Comparison of ENCODE assay signal across 19 cellular contexts in genomic region chr2:128288781-128289180, GRCh38. TPM values are rescaled to one million over a fixed set of nuclear protein-coding genes. Genes with fewer than 3 reads are reported as not detected.
A peak's percentile ranks its signal among the peaks of the same experiment; 100 is the strongest.
DNase-seq lines count a peak whose midpoint lies in the region; ATAC-seq and TF ChIP-seq lines count a peak whose summit lies in the region.
"Had no signal": no experiment of that assay in that cellular context is flagged by ENCODE, and none has a peak within 500 bp of the region (broad histone marks: within the 10 kb centered on the region; RNA-seq: fewer than 3 reads in every experiment).

No MANE protein-coding gene starts in this region.

- H3K27me3 Mint-ChIP-seq in H9 (ENCODE audit: low read depth) = no peaks in the 10 kb centered on the region

- H3K4ac ChIP-seq in H9 (ENCODE audit: low read depth, low read length) = no peak overlapping the region
- H3K4ac ChIP-seq in neuronal stem cell (ENCODE audit: low read length) = no peak overlapping the region

- H3K79me2 ChIP-seq in H9 (ENCODE audit: insufficient read depth, low read length) = peaks cover 12% of the 10 kb centered on the region; the same call in 1 of the 2 replicates

- no peak overlapping the region for H2BK120ac ChIP-seq in H9 (ENCODE audit: low read depth, low read length, poor library complexity, severe bottlenecking)
- no peak overlapping the region for H2BK120ac ChIP-seq in neuronal stem cell (ENCODE audit: low read depth, low read length)

- H3K79me1 ChIP-seq in H9 (ENCODE audit: insufficient read depth, low read depth, low read length, poor library complexity, severe bottlenecking) (peaks cover 14% of the 10 kb centered on the region), neuronal stem cell (ENCODE audit: low read depth, low read length) (peaks cover 36% of the 10 kb centered on the region)

- H3K4me2 ChIP-seq in H9 (ENCODE audit: insufficient read depth, insufficient read length, low read length) (no peak overlapping the region), neuronal stem cell (ENCODE audit: insufficient read depth, low read length, poor library complexity, severe bottlenecking) (no peak overlapping the region)

- H2BK15ac ChIP-seq in H9 (ENCODE audit: low read depth, low read length) (no peak overlapping the region), neuronal stem cell (ENCODE audit: low read length) (no peak overlapping the region)

- intact Hi-C loops in Right ventricle myocardium inferior (cut with DNase I) = no loop called here
- intact Hi-C loops in cardiac septum (cut with DNase I) = no loop called here
- intact Hi-C loops in left ventricle myocardium superior (cut with micrococcal nuclease) = no loop called here

- H3K36me3 ChIP-seq in neuronal stem cell (replicated peaks in 1 of 2; ENCODE audit: control insufficient read depth in 2 of 2, insufficient read depth in 2 of 2, low read length in 2 of 2) = peaks cover 7 to 68% of the 10 kb centered on the region in 2 donors
- H3K36me3 ChIP-seq: MG63 had no signal

- H4K91ac ChIP-seq in H9 (ENCODE audit: insufficient read length, low read depth, low read length) = no peak overlapping the region
- no peak overlapping the region for H4K91ac ChIP-seq in neuronal stem cell (ENCODE audit: low read depth, low read length, poor library complexity)

- H2AFZ ChIP-seq in H9 (ENCODE audit: low read length) (no peak overlapping the region), neuronal stem cell (ENCODE audit: low read length) (no peak overlapping the region)

- H3K14ac ChIP-seq in H9 (ENCODE audit: insufficient read depth, low read length) (no peak overlapping the region), neuronal stem cell (ENCODE audit: low read length) (peak overlapping the region; percentile 47)

- no peak overlapping the region for H4K5ac ChIP-seq in H9 (ENCODE audit: insufficient read length, low read depth, low read length)

- ATAC-seq in Right ventricle myocardium inferior (no peak), left ventricle myocardium superior (no peak)

- H2AK5ac ChIP-seq in H9 (ENCODE audit: insufficient read length, low read length) = no peak overlapping the region
- H2AK5ac ChIP-seq in neuronal stem cell (ENCODE audit: low read depth, low read length) = no peak overlapping the region

- H3T11ph ChIP-seq in H9 (ENCODE audit: low read length) = no peak overlapping the region

- H2BK12ac ChIP-seq in H9 (ENCODE audit: insufficient read length, low read depth, low read length) = no peak overlapping the region
- no peak overlapping the region for H2BK12ac ChIP-seq in neuronal stem cell (ENCODE audit: low read length)

- no peak overlapping the region; a peak in 1 of 5 replicates for H3K4me3 Mint-ChIP-seq in H9

- no peaks in the 10 kb centered on the region for H3K27me3 ChIP-seq in H9 (ENCODE audit: insufficient read depth, low read length)
- no peaks in the 10 kb centered on the region for H3K27me3 ChIP-seq in neuronal stem cell (ENCODE audit: control insufficient read depth in 3 of 3, insufficient read depth in 3 of 3, low read depth in 1 of 3, low read length in 3 of 3)
- H3K27me3 ChIP-seq: MG63 had no signal

- no peak overlapping the region for H3K27ac ChIP-seq in H9 (ENCODE audit: insufficient read length, low read depth, low read length)
- H3K27ac ChIP-seq in neuronal stem cell (replicated peaks; ENCODE audit: low read length) = no peak overlapping the region
- H3K27ac ChIP-seq: 22Rv1, C4-2B had no signal

- H3K9ac ChIP-seq in H9 (ENCODE audit: extremely low read depth, insufficient read length, low read length) (no peak overlapping the region), neuronal stem cell (ENCODE audit: low read depth, low read length, poor library complexity) (no peak overlapping the region)

- H3K4me1 Mint-ChIP-seq in H9 = peaks cover 29 to 43% of the 10 kb centered on the region in 2 experiments

- WGBS in H9 (ENCODE audit: extremely low coverage, insufficient read length, low lambda C conversion rate) = no CpG with 5 or more reads among the region's 9 CpGs
- WGBS in neuronal stem cell (ENCODE audit: extremely low coverage in 2 of 2, insufficient read length in 2 of 2, insufficient replicate concordance in 1 of 2), 2 donors = no CpG with 5 or more reads among the region's 9 CpGs

- TF ChIP-seq CTCF in H9 (conservative IDR thresholded peaks at IDR 0.05) = no peak

- no peak overlapping the region for H3K56ac ChIP-seq in H9 (ENCODE audit: insufficient read length, low read depth, low read length)

- no peaks in the 10 kb centered on the region for H3K9me3 Mint-ChIP-seq in H9

- peaks cover 6 to 14% (median 8%) of the 10 kb centered on the region in 3 experiments; a peak in 6 of 7 replicates for H3K36me3 Mint-ChIP-seq in H9 (ENCODE audit: insufficient read depth in 1 of 3, low read depth in 3 of 3)

- H2BK20ac ChIP-seq in H9 (ENCODE audit: low read depth, low read length, poor library complexity, severe bottlenecking) = no peak overlapping the region

- H3K18ac ChIP-seq in H9 (ENCODE audit: insufficient read length, low read depth, low read length) = no peak overlapping the region
- H3K18ac ChIP-seq in neuronal stem cell (ENCODE audit: low read length) = no peak overlapping the region

- H3K23me2 ChIP-seq in H9 (ENCODE audit: insufficient read length, low read depth, low read length, poor library complexity, severe bottlenecking) = no peaks in the 10 kb centered on the region

- H2BK5ac ChIP-seq in H9 (ENCODE audit: insufficient read length, low read length) (no peak overlapping the region), neuronal stem cell (ENCODE audit: low read length) (no peak overlapping the region)

- H4K8ac ChIP-seq in H9 (replicated peaks; ENCODE audit: insufficient read length, low read depth, low read length) = no peak overlapping the region
- no peak overlapping the region for H4K8ac ChIP-seq in neuronal stem cell (ENCODE audit: low read depth, low read length)

- H3K23ac ChIP-seq in H9 (ENCODE audit: insufficient read length, low read depth, low read length) (no peak overlapping the region), neuronal stem cell (ENCODE audit: low read depth, low read length, poor library complexity) (peak overlapping the region; percentile 17)

- H3K4me1 ChIP-seq in H9 (ENCODE audit: insufficient read depth, low read length) (peaks cover 18% of the 10 kb centered on the region; the same call in 1 of the 2 replicates), neuronal stem cell (ENCODE audit: control insufficient read depth in 2 of 2, insufficient read depth in 1 of 2, low read depth in 1 of 2, low read length in 2 of 2) (peaks cover 0 to 22% of the 10 kb centered on the region in 2 donors)

- H4K20me1 ChIP-seq in H9 (ENCODE audit: control insufficient read depth, insufficient read depth, insufficient read length) = no peaks in the 10 kb centered on the region

- no peaks in the 10 kb centered on the region for H3K9me3 ChIP-seq in H9 (ENCODE audit: control insufficient read depth, low read depth, low read length)
- H3K9me3 ChIP-seq in neuronal stem cell (replicated peaks in 1 of 2; ENCODE audit: control insufficient read depth in 2 of 2, insufficient read depth in 1 of 2, low read depth in 1 of 2, low read length in 2 of 2) = peaks cover 0 to 3% of the 10 kb centered on the region in 2 donors
- H3K9me3 ChIP-seq: MG63 had no signal

- DNase-seq in Right ventricle myocardium inferior (ENCODE audit: missing footprints) (peak; percentile 64), cardiac septum (ENCODE audit: low spot score) (no peak), H9 (no peak), left ventricle myocardium superior (peak; percentile 9), neuronal stem cell (ENCODE audit: low spot score) (no peak), mucosa of gallbladder (ENCODE audit: low spot score) (no peak), CD1c-positive myeloid dendritic cell (ENCODE audit: extremely low spot score) (no peak)
- no peak for DNase-seq in stimulated activated naive CD4-positive, alpha-beta T cell treated with Interleukin-2 at 50 U/mL for 16 hours (lab: John Stamatoyannopoulos, UW)
- DNase-seq: DMS53, GDM1, Kasumi-1, MG63, NCI-H2081 treated with DMSO at 0.1 percent for 48 hours, NCI-H446, NCI-H526, OCI-M1, SHP77 treated with DMSO at 0.1 percent for 48 hours had no signal

- H3K4me3 ChIP-seq in neuronal stem cell (ENCODE audit: low read length in 2 of 2) = no peak overlapping the region
- H3K4me3 ChIP-seq: MG63 had no signal

- peak overlapping the region; percentile 1 to 79 (median 11); a peak in 3 of 7 replicates for H3K27ac Mint-ChIP-seq in H9

RNA-seq across cellular contexts. Expression of gene HS6ST1, which starts 29.9 kb away (rescaled TPM):
- total RNA-seq in Right ventricle myocardium inferior (34.9 TPM), cardiac septum (14.4 TPM), H9 (2021) (58.9 and 60.2 TPM in 2 replicates), left ventricle myocardium superior (35.2 TPM), mucosa of gallbladder (90.1 TPM)
- 32.8 TPM for polyA plus RNA-seq in neuronal stem cell (2013, experiment 1 of 2)
- 32.8 TPM for polyA plus RNA-seq in neuronal stem cell (2013, experiment 2 of 2)

Comparison
In these comparisons a context has a peak if more than half of its experiments do, and no peak if none do; other contexts are left out.
1. DNase-seq: peak in Right ventricle myocardium inferior (single experiment) and left ventricle myocardium superior (single experiment); none in cardiac septum (single experiment), H9 (single experiment), neuronal stem cell (single experiment), mucosa of gallbladder (single experiment), CD1c-positive myeloid dendritic cell (single experiment) and stimulated activated naive CD4-positive, alpha-beta T cell treated with Interleukin-2 at 50 U/mL for 16 hours (single experiment).